In the genomic region with DNA sequence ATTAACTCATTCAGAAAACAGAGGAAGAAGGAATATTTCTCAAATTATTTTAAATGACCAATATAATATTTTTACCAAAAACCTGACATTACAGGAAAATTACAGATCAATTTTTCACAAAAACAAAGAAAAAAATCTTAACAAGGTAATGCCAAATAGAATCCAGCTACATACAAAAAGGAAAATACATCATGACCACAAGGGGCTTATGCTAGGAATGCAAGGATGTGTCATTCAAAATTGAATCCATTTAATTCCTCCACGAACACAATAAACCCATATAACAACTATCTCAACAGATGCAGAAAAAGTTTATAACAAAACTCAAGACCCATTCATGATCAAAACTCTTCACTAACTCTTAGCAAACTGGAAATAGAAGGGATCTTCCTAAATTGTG, we compare ENCODE assay signal across 22 cellular contexts.
A peak's percentile ranks its signal among the peaks of the same experiment; 100 is the strongest.
DNase-seq lines count a peak whose midpoint lies in the region; ATAC-seq, FAIRE-seq and TF ChIP-seq lines count a peak whose summit lies in the region.
"Had no signal": no experiment of that assay in that cellular context is flagged by ENCODE, and none has a peak within 500 bp of the region (broad histone marks: within the 10 kb centered on the region; RNA-seq: fewer than 3 reads in every experiment).

No MANE protein-coding gene starts in this region.

- H3K4me3 ChIP-seq in neural cell (ENCODE audit: low read length) = no peak overlapping the region
- H3K4me3 ChIP-seq: GM23248, K562 had no signal

- no peaks in the 10 kb centered on the region for H3K9me3 Mint-ChIP-seq in type B pancreatic cell
- H3K9me3 Mint-ChIP-seq: CD4-positive, alpha-beta T cell had no signal

- TF ChIP-seq CTCF in neural cell (IDR thresholded peaks at IDR 0.05; ENCODE audit: poor library complexity, severe bottlenecking) (peak; percentile 29), type B pancreatic cell (conservative IDR thresholded peaks at IDR 0.05) (peak; percentile 59)

- no peak for ATAC-seq in left colon
- ATAC-seq in HG03045 (IDR thresholded peaks at IDR 0.05; ENCODE audit: unreplicated experiment) = no peak
- ATAC-seq: K562 had no signal

- H3K27me3 ChIP-seq in neural cell (ENCODE audit: insufficient read depth, low read depth, low read length) = no peaks in the 10 kb centered on the region

- no peak for DNase-seq in GM18507 (ENCODE audit: extremely low spot score, insufficient read length, low read depth)
- no peak for DNase-seq in type B pancreatic cell (ENCODE audit: extremely low spot score, unreplicated experiment)
- no peak for DNase-seq in cerebellum (ENCODE audit: low spot score)
- DNase-seq in left colon = no peak
- DNase-seq: CD4-positive, alpha-beta T cell; DMS53; GM23248; H7; MV-4-11; NCI-H1105 treated with DMSO at 0.1 percent for 48 hours; NCI-H2029; NCI-H446; NCI-H524 treated with DMSO at 0.1 percent for 48 hours; NCI-H774; SK-N-SH had no signal

- intact Hi-C loops in left colon (cut with DNase I, micrococcal nuclease) = no loop called here

- no peaks in the 10 kb centered on the region for H3K9me2 ChIP-seq in neural cell (ENCODE audit: insufficient read depth, low read length)
- H3K9me2 ChIP-seq: SK-N-SH had no signal

- H3K27ac Mint-ChIP-seq in type B pancreatic cell = no peak overlapping the region
- H3K27ac Mint-ChIP-seq: CD4-positive, alpha-beta T cell had no signal

- H3F3A ChIP-seq in neural cell (ENCODE audit: insufficient read depth, low read length, poor library complexity, severe bottlenecking) = no peaks in the 10 kb centered on the region

- H3K4me3 Mint-ChIP-seq in type B pancreatic cell = no peak overlapping the region
- H3K4me3 Mint-ChIP-seq: CD4-positive, alpha-beta T cell had no signal

- no peaks in the 10 kb centered on the region for H4K20me1 ChIP-seq in neural cell (ENCODE audit: insufficient read depth)

- H3K4me1 Mint-ChIP-seq in type B pancreatic cell (ENCODE audit: unreplicated experiment) = peaks cover 21% of the 10 kb centered on the region

- H3K4me2 ChIP-seq in neural cell (ENCODE audit: low read length) = no peak overlapping the region
- H3K4me2 ChIP-seq: SK-N-SH had no signal

- no peaks in the 10 kb centered on the region for H3K79me2 ChIP-seq in neural cell (replicated peaks; ENCODE audit: insufficient read depth, low read length)

- no peak overlapping the region for H3K27ac ChIP-seq in neural cell (ENCODE audit: low read length)
- H3K27ac ChIP-seq: GM23248 had no signal

- TF ChIP-seq EP300 in neural cell (conservative IDR thresholded peaks at IDR 0.05; ENCODE audit: poor library complexity, severe bottlenecking) = no peak

- H2AFZ ChIP-seq in neural cell (ENCODE audit: low read depth, low read length) = no peak overlapping the region
- H2AFZ ChIP-seq: GM23248 had no signal

- H3K36me3 Mint-ChIP-seq in type B pancreatic cell = peaks cover 5% of the 10 kb centered on the region

- FAIRE-seq in GM18507 (lab: Jason Lieb, UNC) (peak; percentile 47), colon (lab: Jason Lieb, UNC) (peak; percentile 45)
- FAIRE-seq: G401.6, GM19239, HTR-8/SVneo, K562 had no signal

- TF ChIP-seq RAD21 in neural cell (conservative IDR thresholded peaks at IDR 0.05) = no peak

- no peaks in the 10 kb centered on the region for H3K36me3 ChIP-seq in neural cell (ENCODE audit: insufficient read depth, low read length)

- no peaks in the 10 kb centered on the region for H3K27me3 Mint-ChIP-seq in type B pancreatic cell

- no peak overlapping the region for H3K9ac ChIP-seq in neural cell (ENCODE audit: low read length)
- H3K9ac ChIP-seq: GM23248, SK-N-SH had no signal

- H3K9me3 ChIP-seq in neural cell (ENCODE audit: low read length) = no peaks in the 10 kb centered on the region
- H3K9me3 ChIP-seq: SK-N-SH had no signal

TF ChIP-seq in neural cell, 6 proteins besides CTCF, POLR2A, EP300 and RAD21:
- TF ChIP-seq EZH2 (IDR thresholded peaks at IDR 0.05; ENCODE audit: borderline replicate concordance, insufficient read depth, low read length, poor library complexity, severe bottlenecking) (no peak), MXI1 (conservative IDR thresholded peaks at IDR 0.05; ENCODE audit: poor library complexity, severe bottlenecking) (no peak), TAF1 (IDR thresholded peaks at IDR 0.05; ENCODE audit: low read depth) (no peak), SMC3 (conservative IDR thresholded peaks at IDR 0.05; ENCODE audit: poor library complexity) (no peak), POLR2AphosphoS5 (IDR thresholded peaks at IDR 0.05) (no peak)
- TF ChIP-seq, protein P1, sequence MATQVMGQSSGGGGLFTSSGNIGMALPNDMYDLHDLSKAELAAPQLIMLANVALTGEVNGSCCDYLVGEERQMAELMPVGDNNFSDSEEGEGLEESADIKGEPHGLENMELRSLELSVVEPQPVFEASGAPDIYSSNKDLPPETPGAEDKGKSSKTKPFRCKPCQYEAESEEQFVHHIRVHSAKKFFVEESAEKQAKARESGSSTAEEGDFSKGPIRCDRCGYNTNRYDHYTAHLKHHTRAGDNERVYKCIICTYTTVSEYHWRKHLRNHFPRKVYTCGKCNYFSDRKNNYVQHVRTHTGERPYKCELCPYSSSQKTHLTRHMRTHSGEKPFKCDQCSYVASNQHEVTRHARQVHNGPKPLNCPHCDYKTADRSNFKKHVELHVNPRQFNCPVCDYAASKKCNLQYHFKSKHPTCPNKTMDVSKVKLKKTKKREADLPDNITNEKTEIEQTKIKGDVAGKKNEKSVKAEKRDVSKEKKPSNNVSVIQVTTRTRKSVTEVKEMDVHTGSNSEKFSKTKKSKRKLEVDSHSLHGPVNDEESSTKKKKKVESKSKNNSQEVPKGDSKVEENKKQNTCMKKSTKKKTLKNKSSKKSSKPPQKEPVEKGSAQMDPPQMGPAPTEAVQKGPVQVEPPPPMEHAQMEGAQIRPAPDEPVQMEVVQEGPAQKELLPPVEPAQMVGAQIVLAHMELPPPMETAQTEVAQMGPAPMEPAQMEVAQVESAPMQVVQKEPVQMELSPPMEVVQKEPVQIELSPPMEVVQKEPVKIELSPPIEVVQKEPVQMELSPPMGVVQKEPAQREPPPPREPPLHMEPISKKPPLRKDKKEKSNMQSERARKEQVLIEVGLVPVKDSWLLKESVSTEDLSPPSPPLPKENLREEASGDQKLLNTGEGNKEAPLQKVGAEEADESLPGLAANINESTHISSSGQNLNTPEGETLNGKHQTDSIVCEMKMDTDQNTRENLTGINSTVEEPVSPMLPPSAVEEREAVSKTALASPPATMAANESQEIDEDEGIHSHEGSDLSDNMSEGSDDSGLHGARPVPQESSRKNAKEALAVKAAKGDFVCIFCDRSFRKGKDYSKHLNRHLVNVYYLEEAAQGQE (IDR thresholded peaks at IDR 0.05; ENCODE audit: borderline replicate concordance) = no peak
TF ChIP-seq in neural cell: peak in this region for 0.
